Comparison of ENCODE assay signal across 19 cellular contexts in the genomic region with DNA sequence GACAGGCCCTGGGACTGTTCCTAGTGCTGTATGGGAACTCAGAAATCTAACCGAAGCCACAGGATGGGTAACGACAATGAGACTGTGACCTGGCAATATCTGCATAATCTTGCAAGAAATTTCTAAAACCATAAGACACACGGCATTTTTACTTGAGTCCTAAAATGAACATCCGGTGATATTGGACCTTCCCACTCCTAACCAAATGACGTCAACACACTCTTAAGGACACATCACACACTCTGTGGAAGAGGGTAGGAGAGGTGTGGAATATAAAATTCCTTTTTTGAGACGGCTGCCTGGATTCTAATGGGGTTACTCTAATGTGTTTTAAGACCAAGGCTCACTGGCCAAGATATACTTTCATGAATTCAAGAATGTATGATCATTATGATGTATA.
DNase-seq lines count a peak whose midpoint lies in the region; ATAC-seq, FAIRE-seq and TF ChIP-seq lines count a peak whose summit lies in the region.
"Had no signal": no experiment of that assay in that cellular context is flagged by ENCODE, and none has a peak within 500 bp of the region (broad histone marks: within the 10 kb centered on the region; RNA-seq: fewer than 3 reads in every experiment).

No MANE protein-coding gene starts in this region.

- CTCF ChIA-PET in HepG2 (lab: Yijun Ruan, JAX; ENCODE audit: low intra/inter-chr PET ratio, low total read pairs): no interaction called here

- TF ChIP-seq RAD21 in HepG2 (CRISPR knock-in tag; IDR thresholded peaks at IDR 0.05): no peak
- TF ChIP-seq RAD21 in neural cell (conservative IDR thresholded peaks at IDR 0.05): no peak

- H3K4me2 ChIP-seq in HepG2 (ENCODE audit: low read depth, low read length) (no peak overlapping the region), neural cell (ENCODE audit: low read length) (no peak overlapping the region)
- H3K4me2 ChIP-seq: A549 had no signal

- H2AFZ ChIP-seq in HepG2 (ENCODE audit: low read length) (no peak overlapping the region), neural cell (ENCODE audit: low read depth, low read length) (no peak overlapping the region)

- H3K9ac ChIP-seq in HepG2 (ENCODE audit: insufficient read depth, low read depth, low read length) (no peak overlapping the region), neural cell (ENCODE audit: low read length) (no peak overlapping the region)
- H3K9ac ChIP-seq: BLaER1 treated with 17β-estradiol and CSF1 and Interleukin-3, amounts not matched to agents 10 nM and 100 nM had no signal

- DNase-seq in cardiac muscle cell (ENCODE audit: low read depth in 1 of 2, low spot score in 1 of 2): no peak
- no peak for DNase-seq in Right ventricle myocardium superior
- no peak for DNase-seq in HepG2 (ENCODE audit: low spot score)
- no peak for DNase-seq in right lobe of liver
- DNase-seq in effector memory CD4-positive, alpha-beta T cell: no peak
- DNase-seq: AML-193; CD4-positive, alpha-beta T cell; CD8-positive, alpha-beta T cell; DMS79 treated with DMSO at 0.1 percent for 48 hours; GF-D8 had no signal

- H3K36me3 ChIP-seq in cardiac muscle cell (no peaks in the 10 kb centered on the region), HepG2 (replicated peaks in 1 of 2; ENCODE audit: control insufficient read depth in 1 of 2, insufficient read depth in 2 of 2, low read length in 2 of 2) (no peaks in the 10 kb centered on the region), right lobe of liver (no peaks in the 10 kb centered on the region), neural cell (ENCODE audit: insufficient read depth, low read length) (no peaks in the 10 kb centered on the region)
- H3K36me3 ChIP-seq in effector memory CD4-positive, alpha-beta T cell (ENCODE audit: control insufficient read depth, insufficient read depth, low read length): no peaks in the 10 kb centered on the region
- H3K36me3 ChIP-seq: BLaER1 treated with 17β-estradiol and CSF1 and Interleukin-3, amounts not matched to agents 10 nM and 100 nM had no signal

- intact Hi-C loops in Right ventricle myocardium superior (cut with DNase I): no loop called here
- intact Hi-C loops in HepG2 (cut with micrococcal nuclease; ENCODE audit: unreplicated experiment): no loop called here
- intact Hi-C loops in right lobe of liver (cut with DNase I): no loop called here

- H3K4me1 ChIP-seq in cardiac muscle cell (ENCODE audit: low read depth) (peaks cover 23% of the 10 kb centered on the region), HepG2 (ENCODE audit: insufficient read depth, low read length) (no peaks in the 10 kb centered on the region), right lobe of liver (no peaks in the 10 kb centered on the region)
- H3K4me1 ChIP-seq in effector memory CD4-positive, alpha-beta T cell (ENCODE audit: control insufficient read depth, insufficient read depth, low read length, poor library complexity, severe bottlenecking): no peaks in the 10 kb centered on the region
- H3K4me1 ChIP-seq: A549, Caco-2 had no signal

- no peaks in the 10 kb centered on the region for H3K79me2 ChIP-seq in HepG2 (ENCODE audit: insufficient read depth, low read length)
- H3K79me2 ChIP-seq in neural cell (replicated peaks; ENCODE audit: insufficient read depth, low read length): no peaks in the 10 kb centered on the region

- H4K20me1 ChIP-seq in HepG2 (ENCODE audit: insufficient read depth, low read length) (no peaks in the 10 kb centered on the region), neural cell (ENCODE audit: insufficient read depth) (no peaks in the 10 kb centered on the region)
- H4K20me1 ChIP-seq: BLaER1 treated with 17β-estradiol and CSF1 and Interleukin-3, amounts not matched to agents 10 nM and 100 nM had no signal

- TF ChIP-seq EP300 in HepG2 (IDR thresholded peaks at IDR 0.05; ENCODE audit: low read depth in 2 of 2, low read length in 2 of 2) (no peak), HepG2 (CRISPR knock-in tag; IDR thresholded peaks at IDR 0.05; ENCODE audit: borderline replicate concordance) (no peak), neural cell (conservative IDR thresholded peaks at IDR 0.05; ENCODE audit: poor library complexity, severe bottlenecking) (no peak)

- POLR2A ChIA-PET in HepG2 (lab: Yijun Ruan, JAX): no interaction called here

- TF ChIP-seq POLR2A in HepG2 (IDR thresholded peaks at IDR 0.05; ENCODE audit: insufficient read depth in 1 of 2, low read depth in 2 of 2, low read length in 2 of 2) (no peak), right lobe of liver (IDR thresholded peaks at IDR 0.05) (no peak)

- no peaks in the 10 kb centered on the region for H3K9me3 ChIP-seq in cardiac muscle cell (ENCODE audit: low read depth)
- H3K9me3 ChIP-seq in HepG2 (ENCODE audit: low read length): no peaks in the 10 kb centered on the region
- H3K9me3 ChIP-seq in right lobe of liver: no peaks in the 10 kb centered on the region
- no peaks in the 10 kb centered on the region for H3K9me3 ChIP-seq in neural cell (ENCODE audit: low read length)
- no peaks in the 10 kb centered on the region for H3K9me3 ChIP-seq in effector memory CD4-positive, alpha-beta T cell (ENCODE audit: control insufficient read depth, low read length)
- H3K9me3 ChIP-seq: A549; BLaER1 treated with 17β-estradiol and CSF1 and Interleukin-3, amounts not matched to agents 10 nM and 100 nM; Caco-2 had no signal

- no peak for FAIRE-seq in HepG2 (lab: Jason Lieb, UNC)
- FAIRE-seq: A549, GM12891, GM19239 had no signal

- H3F3A ChIP-seq in neural cell (ENCODE audit: insufficient read depth, low read length, poor library complexity, severe bottlenecking): peaks cover 6% of the 10 kb centered on the region

- BruUV-seq in HepG2 (replicated peaks; lab: Mats Ljungman, UMichigan): no TSS peak

- no peaks in the 10 kb centered on the region for H3K27me3 ChIP-seq in cardiac muscle cell
- no peaks in the 10 kb centered on the region for H3K27me3 ChIP-seq in HepG2 (ENCODE audit: control insufficient read depth in 1 of 2, insufficient read depth in 2 of 2, low read length in 2 of 2)
- H3K27me3 ChIP-seq in right lobe of liver: no peaks in the 10 kb centered on the region
- H3K27me3 ChIP-seq in neural cell (ENCODE audit: insufficient read depth, low read depth, low read length): no peaks in the 10 kb centered on the region
- H3K27me3 ChIP-seq in effector memory CD4-positive, alpha-beta T cell (replicated peaks; ENCODE audit: control insufficient read depth, insufficient read depth, low read length, poor library complexity, severe bottlenecking): no peaks in the 10 kb centered on the region
- H3K27me3 ChIP-seq: BLaER1 treated with 17β-estradiol and CSF1 and Interleukin-3, amounts not matched to agents 10 nM and 100 nM had no signal

- no peaks in the 10 kb centered on the region for H3K9me2 ChIP-seq in neural cell (ENCODE audit: insufficient read depth, low read length)

- H3K4me3 ChIP-seq in cardiac muscle cell (no peak overlapping the region), HepG2 (replicated peaks in 1 of 3; ENCODE audit: insufficient read depth in 1 of 3, low read depth in 2 of 3, low read length in 3 of 3) (no peak overlapping the region), right lobe of liver (no peak overlapping the region), neural cell (ENCODE audit: low read length) (no peak overlapping the region)
- H3K4me3 ChIP-seq in effector memory CD4-positive, alpha-beta T cell (ENCODE audit: insufficient read depth, low read depth, low read length, poor library complexity, severe bottlenecking): no peak overlapping the region
- H3K4me3 ChIP-seq: A549; BLaER1 treated with 17β-estradiol and CSF1 and Interleukin-3, amounts not matched to agents 10 nM and 100 nM had no signal

- in situ Hi-C loops in HepG2 (cut with HindIII; ENCODE audit: extremely low pct_ligation_motif_present, low pct_unique_long_range_greater_than_20kb): no loop called here

- ATAC-seq in Right ventricle myocardium superior (ENCODE audit: poor library complexity) (no peak), HepG2 (no peak), right lobe of liver (no peak), HG03571 (IDR thresholded peaks at IDR 0.05; ENCODE audit: unreplicated experiment) (no peak)
- ATAC-seq: CD8-positive, alpha-beta T cell had no signal

- TF ChIP-seq CTCF in cardiac muscle cell (IDR thresholded peaks at IDR 0.05; ENCODE audit: low read depth, low read length) (no peak), HepG2 (CRISPR knock-in tag; IDR thresholded peaks at IDR 0.05) (no peak), right lobe of liver (IDR thresholded peaks at IDR 0.05) (no peak), neural cell (IDR thresholded peaks at IDR 0.05; ENCODE audit: poor library complexity, severe bottlenecking) (no peak)

- 9% methylated on average over 6 of the region's 6 CpGs for WGBS in HepG2 (ENCODE audit: low lambda C conversion rate)
- WGBS in right lobe of liver (ENCODE audit: insufficient coverage, low coverage, low lambda C conversion rate, missing lambda C conversion rate): 66% methylated on average over 6 of the region's 6 CpGs

- peak overlapping the region; percentile 55 for H3K27ac ChIP-seq in cardiac muscle cell
- H3K27ac ChIP-seq in HepG2 (ENCODE audit: extremely low read length, insufficient read depth, low read length): no peak overlapping the region
- no peak overlapping the region for H3K27ac ChIP-seq in right lobe of liver
- peak overlapping the region; percentile 61 for H3K27ac ChIP-seq in neural cell (ENCODE audit: low read length)
- no peak overlapping the region for H3K27ac ChIP-seq in effector memory CD4-positive, alpha-beta T cell (ENCODE audit: insufficient read depth, low read length, poor library complexity, severe bottlenecking)
- H3K27ac ChIP-seq: 22Rv1; A549; BLaER1 treated with 17β-estradiol and CSF1 and Interleukin-3, amounts not matched to agents 10 nM and 100 nM; C4-2B had no signal

TF ChIP-seq in HepG2, 621 proteins besides CTCF, POLR2A, EP300 and RAD21:
- no peak for TF ChIP-seq AGO1 (IDR thresholded peaks at IDR 0.05; ENCODE audit: low read depth, low read length, poor library complexity, severe bottlenecking)
- peak; percentile 76 for TF ChIP-seq ATF7 (IDR thresholded peaks at IDR 0.05)
- TF ChIP-seq ATF7 (CRISPR knock-in tag; IDR thresholded peaks at IDR 0.05): no peak
- TF ChIP-seq CREB1 (IDR thresholded peaks at IDR 0.05): peak; percentile 75
- no peak for TF ChIP-seq CREB1 (CRISPR knock-in tag; IDR thresholded peaks at IDR 0.05)
- TF ChIP-seq ZFP82 (CRISPR knock-in tag; IDR thresholded peaks at IDR 0.05; ENCODE audit: borderline replicate concordance): no peak
- TF ChIP-seq ATRX (CRISPR knock-in tag; IDR thresholded peaks at IDR 0.05; ENCODE audit: borderline replicate concordance): no peak

TF ChIP-seq in neural cell, 6 proteins besides CTCF, POLR2A, EP300 and RAD21 (continues in another document):
- no peak for TF ChIP-seq MXI1 (conservative IDR thresholded peaks at IDR 0.05; ENCODE audit: poor library complexity, severe bottlenecking)

Comparison
In these comparisons a context has a peak if more than half of its experiments do, and no peak if none do; other contexts are left out.
1. H3K27ac ChIP-seq: peak in cardiac muscle cell (single experiment) and neural cell (single experiment); none in HepG2 (single experiment), right lobe of liver (0 of 3) and effector memory CD4-positive, alpha-beta T cell (single experiment).